8 cellular contexts compared by ENCODE assay signal in genomic region chr17:44005865-44006580, GRCh38. TPM values are rescaled to one million over a fixed set of nuclear protein-coding genes. Genes with fewer than 3 reads are reported as not detected.
DNase-seq lines count a peak whose midpoint lies in the region; ATAC-seq and TF ChIP-seq lines count a peak whose summit lies in the region.

No MANE protein-coding gene starts in this region.

- TF ChIP-seq POLR2A in erythroblast (IDR thresholded peaks at IDR 0.05; ENCODE audit: low read length): no peak

- peaks cover 21% of the 10 kb centered on the region for H3K4me1 Mint-ChIP-seq in CD8-positive, alpha-beta T cell (ENCODE audit: low read depth)
- peaks cover 24% of the 10 kb centered on the region for H3K4me1 Mint-ChIP-seq in activated CD4-positive, alpha-beta memory T cell treated with anti-CD3 and anti-CD28 coated beads for 36 hours (ENCODE audit: low read depth)
- peaks cover 17 to 24% of the 10 kb centered on the region in 2 donors for H3K4me1 Mint-ChIP-seq in natural killer cell

- H3K27ac Mint-ChIP-seq in CD8-positive, alpha-beta T cell: peak overlapping the region; percentile 32
- H3K27ac Mint-ChIP-seq in activated CD4-positive, alpha-beta memory T cell treated with anti-CD3 and anti-CD28 coated beads for 36 hours: peak overlapping the region; percentile 3
- peak overlapping the region; percentile 57 to 76 for H3K27ac Mint-ChIP-seq in natural killer cell

- POLR2A ChIA-PET in CD8-positive, alpha-beta T cell (lab: Charles Lee): interaction anchor here (0.6 kb wide), 1 partner anchor 57 kb away, joined by 3 read pairs; no protein-coding TSS in a partner anchor
- POLR2A ChIA-PET in activated CD4-positive, alpha-beta memory T cell treated with anti-CD3 and anti-CD28 coated beads for 36 hours (lab: Charles Lee): no interaction called here

- peaks cover 5% of the 10 kb centered on the region for H3K36me3 Mint-ChIP-seq in CD8-positive, alpha-beta T cell
- peaks cover 4% of the 10 kb centered on the region for H3K36me3 Mint-ChIP-seq in activated CD4-positive, alpha-beta memory T cell treated with anti-CD3 and anti-CD28 coated beads for 36 hours
- H3K36me3 Mint-ChIP-seq in natural killer cell: no peaks in the 10 kb centered on the region

- H3K27me3 ChIP-seq in CD8-positive, alpha-beta T cell (ENCODE audit: insufficient read depth, low read length): no peaks in the 10 kb centered on the region
- peaks cover 42% of the 10 kb centered on the region for H3K27me3 ChIP-seq in HL-60 (ENCODE audit: insufficient read depth, poor library complexity, severe bottlenecking)

- H3K4me3 ChIP-seq in CD8-positive, alpha-beta T cell (ENCODE audit: low read depth, low read length): peak overlapping the region; percentile 50
- H3K4me3 ChIP-seq in HL-60 (replicated peaks; ENCODE audit: insufficient read depth, low read length): peak overlapping the region; percentile 49

- ATAC-seq in CD8-positive, alpha-beta T cell: peak; percentile 8
- ATAC-seq in natural killer cell: peak; percentile 21 to 36 (median 25)
- no peak for ATAC-seq in HG03432 (IDR thresholded peaks at IDR 0.05; ENCODE audit: unreplicated experiment)
- ATAC-seq in HG02852 (IDR thresholded peaks at IDR 0.05; ENCODE audit: unreplicated experiment): no peak

- no peak overlapping the region for H3K27ac ChIP-seq in CD8-positive, alpha-beta T cell (ENCODE audit: low read depth, low read length)
- H3K27ac ChIP-seq in HL-60 (replicated peaks): no peak overlapping the region

- peak in 4 of 7 experiments; percentile 33 to 63 (median 40) for DNase-seq in CD8-positive, alpha-beta T cell
- DNase-seq in HL-60 (ENCODE audit: low read depth in 1 of 2, low spot score in 1 of 2) (peak in 1 of 2 experiments; percentile 14), erythroblast (lab: John Stamatoyannopoulos, UW) (peak; percentile 51), natural killer cell (peak; percentile 32), COLO829 (ENCODE audit: low spot score) (no peak)
- DNase-seq in activated CD4-positive, alpha-beta memory T cell treated with anti-CD3 and anti-CD28 coated beads for 36 hours: peak; percentile 61

- TF ChIP-seq CTCF in CD8-positive, alpha-beta T cell (IDR thresholded peaks at IDR 0.05): no peak
- TF ChIP-seq CTCF in HL-60 (IDR thresholded peaks at IDR 0.05; ENCODE audit: insufficient read depth, low read length) (no peak), natural killer cell (IDR thresholded peaks at IDR 0.05) (no peak)

- no peaks in the 10 kb centered on the region for H3K9me3 ChIP-seq in CD8-positive, alpha-beta T cell (ENCODE audit: low read length)

- H3K4me3 Mint-ChIP-seq in CD8-positive, alpha-beta T cell: peak overlapping the region; percentile 88
- peak overlapping the region; percentile 86 for H3K4me3 Mint-ChIP-seq in activated CD4-positive, alpha-beta memory T cell treated with anti-CD3 and anti-CD28 coated beads for 36 hours
- H3K4me3 Mint-ChIP-seq in natural killer cell: peak overlapping the region; percentile 90

- H3K4me1 ChIP-seq in CD8-positive, alpha-beta T cell (ENCODE audit: insufficient read depth, low read length): peaks cover 30% of the 10 kb centered on the region

- CTCF ChIA-PET in CD8-positive, alpha-beta T cell (lab: Charles Lee): interaction anchor here (1.6 kb wide), 1 partner anchor 62 kb away, joined by 5 read pairs; no protein-coding TSS in a partner anchor
- CTCF ChIA-PET in activated CD4-positive, alpha-beta memory T cell treated with anti-CD3 and anti-CD28 coated beads for 36 hours (lab: Charles Lee): interaction anchor here (0.7 to 1.4 kb wide), 3 partner anchors 9 to 62 kb away, joined by 3 to 5 read pairs (median 4); partner anchors contain the start of gene TMEM101

- peaks cover 5% of the 10 kb centered on the region for H3K27me3 Mint-ChIP-seq in CD8-positive, alpha-beta T cell (ENCODE audit: low read depth)
- H3K27me3 Mint-ChIP-seq in activated CD4-positive, alpha-beta memory T cell treated with anti-CD3 and anti-CD28 coated beads for 36 hours: peaks cover 6% of the 10 kb centered on the region
- H3K27me3 Mint-ChIP-seq in natural killer cell (ENCODE audit: low read depth in 2 of 2): peaks cover 9 to 18% of the 10 kb centered on the region in 2 donors

- intact Hi-C loops in CD8-positive, alpha-beta T cell (cut with DNase I, micrococcal nuclease): loop anchor here (1.0 to 5.0 kb wide), 9 partner anchors 8 to 497 kb away; partner anchors contain the start of genes TMUB2 (in 2 of the 2), G6PC3 (in 1 of the 2), GPATCH8 (in 1 of the 2) and HDAC5 (in 1 of the 2)
- intact Hi-C loops in activated CD4-positive, alpha-beta memory T cell treated with anti-CD3 and anti-CD28 coated beads for 36 hours (cut with micrococcal nuclease): loop anchor here (1.0 to 5.0 kb wide), 4 partner anchors 61 to 321 kb away; partner anchors contain the start of genes HDAC5, LSM12 and TMUB2
- intact Hi-C loops in natural killer cell (cut with micrococcal nuclease): loop anchor here (5.0 kb wide), 1 partner anchor 36 kb away; no protein-coding TSS in a partner anchor

- no peaks in the 10 kb centered on the region for H3K9me3 Mint-ChIP-seq in CD8-positive, alpha-beta T cell
- H3K9me3 Mint-ChIP-seq in activated CD4-positive, alpha-beta memory T cell treated with anti-CD3 and anti-CD28 coated beads for 36 hours: no peaks in the 10 kb centered on the region
- H3K9me3 Mint-ChIP-seq in natural killer cell: no peaks in the 10 kb centered on the region

- H3K36me3 ChIP-seq in CD8-positive, alpha-beta T cell (ENCODE audit: insufficient read depth, low read length): no peaks in the 10 kb centered on the region

RNA-seq across cellular contexts. Expression of gene NAGS, which starts 1.6 kb away (rescaled TPM):
- under 1 TPM; 0.41 to 0.69 TPM for total RNA-seq in CD8-positive, alpha-beta T cell
- 1 to 10 TPM; 1.5 to 1.7 TPM for total RNA-seq in activated CD4-positive, alpha-beta memory T cell treated with anti-CD3 and anti-CD28 coated beads for 36 hours
- 1 to 10 TPM in 2 of 3 donors, under 1 TPM in 1; 0.92 to 1.7 (median 1.1) TPM for total RNA-seq in natural killer cell

RNA-seq across cellular contexts. Expression of gene TMEM101, which starts 8.7 kb away (rescaled TPM):
- total RNA-seq in CD8-positive, alpha-beta T cell: 1 to 10 TPM; 8.1 to 8.7 TPM
- total RNA-seq in activated CD4-positive, alpha-beta memory T cell treated with anti-CD3 and anti-CD28 coated beads for 36 hours: 10 to 100 TPM; 27.6 to 28.2 TPM
- total RNA-seq in natural killer cell: 10 to 100 TPM; 11.3 to 13.9 (median 11.5) TPM

RNA-seq across cellular contexts. Expression of gene PYY, which starts 52.3 kb away (rescaled TPM):
- total RNA-seq in CD8-positive, alpha-beta T cell: not detected
- not detected for total RNA-seq in activated CD4-positive, alpha-beta memory T cell treated with anti-CD3 and anti-CD28 coated beads for 36 hours
- total RNA-seq in natural killer cell: not detected

Comparison
In these comparisons a context has a peak if more than half of its experiments do, and no peak if none do; other contexts are left out.
1. ATAC-seq: peak in CD8-positive, alpha-beta T cell (single experiment) and natural killer cell (3 of 3); none in HG03432 (single experiment) and HG02852 (single experiment).
2. H3K27ac Mint-ChIP-seq: peak in every context shown above with its lines; median percentile 66 in natural killer cell; 32 in CD8-positive, alpha-beta T cell; 3 in activated CD4-positive, alpha-beta memory T cell treated with anti-CD3 and anti-CD28 coated beads for 36 hours.
3. Peak in every context shown above with its lines, with median percentiles within 50 percentile points of each other: H3K4me3 Mint-ChIP-seq.